ENCODE assay signal across 4 cellular contexts in the genomic region with DNA sequence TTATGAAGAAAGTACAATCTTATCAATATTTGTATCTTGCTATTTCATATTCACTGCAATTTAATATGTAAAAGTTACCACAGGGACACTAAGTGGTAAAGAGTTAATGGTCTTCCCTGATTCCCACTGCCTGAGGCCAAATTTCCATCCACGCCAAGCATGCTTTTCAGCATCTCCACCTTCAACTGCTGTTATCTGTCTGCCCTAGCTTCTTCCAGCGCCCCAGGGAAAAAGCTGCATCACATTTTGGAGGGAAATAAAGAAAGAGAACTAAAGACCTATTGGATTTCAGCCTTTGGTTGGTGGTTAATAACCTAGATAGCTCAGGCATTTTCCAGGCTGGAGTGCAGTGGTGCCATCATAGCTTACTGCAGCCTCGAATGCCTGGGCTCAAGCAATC.
"Had no signal": no experiment of that assay in that cellular context is flagged by ENCODE, and none has a peak within 500 bp of the region (broad histone marks: within the 10 kb centered on the region; RNA-seq: fewer than 3 reads in every experiment).

No MANE protein-coding gene starts in this region.

- DNase-seq: H9, HCEC 1CT, IMR-90 had no signal

- H3K4me3 ChIP-seq: GM23338 had no signal
